In the genomic region with DNA sequence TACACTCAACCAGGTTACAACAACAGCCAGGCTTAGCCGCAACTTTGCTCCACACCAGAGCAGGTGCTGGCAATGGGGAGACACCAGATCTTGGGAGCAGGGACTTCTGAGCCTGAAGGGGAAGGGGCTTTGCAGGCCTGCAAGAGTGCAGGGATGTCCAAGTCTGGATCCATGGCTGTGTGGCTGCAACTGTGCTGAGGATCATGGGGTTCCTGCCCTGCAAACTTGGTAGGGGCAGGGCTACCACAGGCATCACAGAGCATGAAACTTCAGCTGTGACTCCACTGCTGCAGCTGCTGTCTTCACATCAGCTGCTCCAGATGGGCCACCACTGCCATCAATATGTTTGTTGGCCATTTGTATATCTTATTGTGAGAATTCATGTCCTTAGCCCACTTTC, we compare ENCODE assay signal across 16 cellular contexts.
"Had no signal": no experiment of that assay in that cellular context is flagged by ENCODE, and none has a peak within 500 bp of the region (broad histone marks: within the 10 kb centered on the region; RNA-seq: fewer than 3 reads in every experiment).

No MANE protein-coding gene starts in this region.

- H3K27me3 ChIP-seq: dorsolateral prefrontal cortex, esophagus muscularis mucosa, foreskin keratinocyte, heart right ventricle, left lung had no signal

- H3K4me3 ChIP-seq: coronary artery, dorsolateral prefrontal cortex, esophagus muscularis mucosa, heart right ventricle, left lung, lower lobe of right lung had no signal

- DNase-seq: dermis blood vessel endothelial cell; dorsolateral prefrontal cortex; effector CD4-positive, alpha-beta T cell; effector memory CD4-positive, alpha-beta T cell; foreskin keratinocyte; glutamatergic neuron; head of caudate nucleus; heart right ventricle; hippocampal formation; left cardiac atrium; left ventricle myocardium superior; lower lobe of right lung; mesenchymal stem cell had no signal

- H3K27ac ChIP-seq: coronary artery, dorsolateral prefrontal cortex, esophagus muscularis mucosa, foreskin keratinocyte, heart right ventricle, left lung, lower lobe of right lung had no signal

- H3K36me3 ChIP-seq: esophagus muscularis mucosa, heart right ventricle, left lung, lower lobe of right lung had no signal

- ATAC-seq: foreskin keratinocyte, heart right ventricle, left cardiac atrium, left lung, left ventricle myocardium superior had no signal

- H3K9me3 ChIP-seq: lower lobe of right lung had no signal

- H3K4me1 ChIP-seq: esophagus muscularis mucosa, foreskin keratinocyte, heart right ventricle, left lung, lower lobe of right lung had no signal
